Comparison of ENCODE assay signal across 17 cellular contexts in genomic region chr7:26663905-26664673, GRCh38.
DNase-seq lines count a peak whose midpoint lies in the region; ATAC-seq, FAIRE-seq and TF ChIP-seq lines count a peak whose summit lies in the region.
"Had no signal": no experiment of that assay in that cellular context is flagged by ENCODE, and none has a peak within 500 bp of the region (broad histone marks: within the 10 kb centered on the region; RNA-seq: fewer than 3 reads in every experiment).

No MANE protein-coding gene starts in this region.

- H3K23ac ChIP-seq in mesendoderm (ENCODE audit: low read length) = no peak overlapping the region

- H3K79me1 ChIP-seq in mesendoderm (ENCODE audit: low read length) = no peaks in the 10 kb centered on the region

- H3K27me3 ChIP-seq in BLaER1 = no peaks in the 10 kb centered on the region
- no peaks in the 10 kb centered on the region for H3K27me3 ChIP-seq in mesendoderm (ENCODE audit: insufficient read depth, low read length, poor library complexity)
- H3K27me3 ChIP-seq: neural progenitor cell had no signal

- H2AK5ac ChIP-seq in mesendoderm (ENCODE audit: low read length) = no peak overlapping the region

- no peak overlapping the region for H4K8ac ChIP-seq in mesendoderm (ENCODE audit: low read depth, low read length)

- H4K5ac ChIP-seq in mesendoderm (ENCODE audit: low read length) = no peak overlapping the region

- H3K4ac ChIP-seq in mesendoderm (ENCODE audit: low read depth, low read length) = no peak overlapping the region

- no peak overlapping the region for H3K18ac ChIP-seq in mesendoderm (ENCODE audit: low read length)

- peak overlapping the region; percentile 33; the same call in 1 of the 2 replicates for H3K4me2 ChIP-seq in BLaER1
- no peak overlapping the region for H3K4me2 ChIP-seq in mesendoderm (ENCODE audit: low read length)
- H3K4me2 ChIP-seq: neural progenitor cell had no signal

- H3K27ac ChIP-seq in BLaER1 = no peak overlapping the region
- no peak overlapping the region for H3K27ac ChIP-seq in mesendoderm (ENCODE audit: low read depth, low read length)
- H3K27ac ChIP-seq: cardiac muscle cell, neural progenitor cell had no signal

- no peak overlapping the region for H2BK15ac ChIP-seq in mesendoderm (replicated peaks; ENCODE audit: low read depth)

- H4K20me1 ChIP-seq in BLaER1 = no peaks in the 10 kb centered on the region

- no peak for ATAC-seq in central memory CD8-positive, alpha-beta T cell (replicated peaks; ENCODE audit: extremely low read depth, poor library complexity, severe bottlenecking)
- no peak for ATAC-seq in HG03469 (IDR thresholded peaks at IDR 0.05; ENCODE audit: unreplicated experiment)
- ATAC-seq: heart right ventricle, Right ventricle myocardium inferior had no signal

- DNase-seq in GM12891 (ENCODE audit: insufficient read length, low spot score) = no peak
- DNase-seq in central memory CD8-positive, alpha-beta T cell (ENCODE audit: low spot score in 2 of 2) = no peak
- DNase-seq in renal cortical epithelial cell (ENCODE audit: low read depth) = peak; percentile 89
- DNase-seq in mesendoderm = no peak
- DNase-seq in stimulated activated CD4-positive, alpha-beta T cell treated with anti-CD3 and anti-CD28 coated beads, Interleukin-4, amount 100 ng/mL, for 1 hour = no peak
- DNase-seq: activated CD4-positive, CD25-positive, alpha-beta regulatory T cell treated with anti-CD3 and anti-CD28 coated beads, Interleukin-2, amount 50 U/mL, for 72 hours; GOT3; heart right ventricle; NCI-H1105 treated with DMSO at 0.1 percent for 48 hours; NCI-H524 treated with DMSO at 0.1 percent for 48 hours; SW 1271 had no signal

- H3K9me3 Mint-ChIP-seq in central memory CD8-positive, alpha-beta T cell = no peaks in the 10 kb centered on the region
- H3K9me3 Mint-ChIP-seq: activated CD8-positive, alpha-beta T cell treated with anti-CD3 and anti-CD28 coated beads for 36 hours; neural progenitor cell had no signal

- peak; percentile 57 for FAIRE-seq in GM12891 (lab: Jason Lieb, UNC)

- no peaks in the 10 kb centered on the region for H3K79me2 ChIP-seq in mesendoderm (ENCODE audit: control insufficient read depth, insufficient read depth, low read length)

- H3K56ac ChIP-seq in mesendoderm (ENCODE audit: low read length) = no peak overlapping the region

- no peak overlapping the region for H2BK5ac ChIP-seq in mesendoderm (ENCODE audit: low read length)

- H3K27ac Mint-ChIP-seq in central memory CD8-positive, alpha-beta T cell (ENCODE audit: low read depth) = no peak overlapping the region
- H3K27ac Mint-ChIP-seq: activated CD8-positive, alpha-beta T cell treated with anti-CD3 and anti-CD28 coated beads for 36 hours; neural progenitor cell had no signal

- no peaks in the 10 kb centered on the region for H3K9me3 ChIP-seq in BLaER1
- H3K9me3 ChIP-seq: heart right ventricle had no signal

- H3K4me1 ChIP-seq in BLaER1 = peaks cover 11% of the 10 kb centered on the region
- H3K4me1 ChIP-seq in mesendoderm (ENCODE audit: control insufficient read depth, low read depth, low read length) = no peaks in the 10 kb centered on the region

- H3K4me3 Mint-ChIP-seq in central memory CD8-positive, alpha-beta T cell = peak overlapping the region; percentile 18
- H3K4me3 Mint-ChIP-seq: neural progenitor cell had no signal

- no peaks in the 10 kb centered on the region for H3K36me3 ChIP-seq in BLaER1
- no peaks in the 10 kb centered on the region for H3K36me3 ChIP-seq in mesendoderm (ENCODE audit: control insufficient read depth, insufficient read depth, low read length)
- H3K36me3 ChIP-seq: cardiac muscle cell, heart right ventricle, neural progenitor cell had no signal

- TF ChIP-seq POLR2A in GM12891 (IDR thresholded peaks at IDR 0.05; ENCODE audit: low read depth, low read length) = no peak

- peaks cover 8% of the 10 kb centered on the region for H3K4me1 Mint-ChIP-seq in central memory CD8-positive, alpha-beta T cell

- H3K27me3 Mint-ChIP-seq in central memory CD8-positive, alpha-beta T cell = peaks cover 9% of the 10 kb centered on the region
- H3K27me3 Mint-ChIP-seq: activated CD8-positive, alpha-beta T cell treated with anti-CD3 and anti-CD28 coated beads for 36 hours had no signal

- H2BK120ac ChIP-seq in mesendoderm (ENCODE audit: low read depth, low read length) = no peak overlapping the region

- no peak overlapping the region for H3K4me3 ChIP-seq in BLaER1
- no peak overlapping the region for H3K4me3 ChIP-seq in mesendoderm (ENCODE audit: low read length)
- H3K4me3 ChIP-seq: cardiac muscle cell, neural progenitor cell had no signal

- no peaks in the 10 kb centered on the region for H3K36me3 Mint-ChIP-seq in central memory CD8-positive, alpha-beta T cell (ENCODE audit: insufficient read depth)
- H3K36me3 Mint-ChIP-seq: neural progenitor cell had no signal

- no CpG with 5 or more reads among the region's 3 CpGs for WGBS in mesendoderm (ENCODE audit: extremely low coverage, insufficient coverage, low lambda C conversion rate)

- H3K9ac ChIP-seq in BLaER1 = no peak overlapping the region
- H3K9ac ChIP-seq in mesendoderm (ENCODE audit: low read length) = no peak overlapping the region
- H3K9ac ChIP-seq: neural progenitor cell had no signal

TF ChIP-seq in GM12891, 5 proteins besides CTCF, POLR2A, EP300 and RAD21:
- TF ChIP-seq SPI1 (IDR thresholded peaks at IDR 0.05; ENCODE audit: low read depth, low read length) (no peak), POLR2AphosphoS5 (IDR thresholded peaks at IDR 0.05; ENCODE audit: low read depth, low read length) (no peak), POU2F2 (IDR thresholded peaks at IDR 0.05; ENCODE audit: low read depth, low read length) (no peak), PAX5 (IDR thresholded peaks at IDR 0.05; ENCODE audit: insufficient read depth, low read length, severe bottlenecking) (no peak), TAF1 (IDR thresholded peaks at IDR 0.05; ENCODE audit: low read depth, low read length) (no peak)
